In genomic region chr6:166861304-166861703, GRCh38 we compare ENCODE assay signal across 23 cellular contexts.
A peak's percentile ranks its signal among the peaks of the same experiment; 100 is the strongest.
DNase-seq lines count a peak whose midpoint lies in the region; TF ChIP-seq lines count a peak whose summit lies in the region.
"Had no signal": no experiment of that assay in that cellular context is flagged by ENCODE, and none has a peak within 500 bp of the region (broad histone marks: within the 10 kb centered on the region; RNA-seq: fewer than 3 reads in every experiment).

No MANE protein-coding gene starts in this region.

- H3F3A ChIP-seq in GM23248 (ENCODE audit: insufficient read depth) = no peaks in the 10 kb centered on the region

- intact Hi-C loops in dorsolateral prefrontal cortex (cut with DNase I) = loop anchor here in 1 of 2 donors (10.0 kb wide), 1 partner anchor 93 kb away; the partner anchor contains the start of gene RNASET2

- no peaks in the 10 kb centered on the region for H3K79me2 ChIP-seq in GM23248 (ENCODE audit: insufficient read depth)

- no peaks in the 10 kb centered on the region for H4K20me1 ChIP-seq in GM23248 (ENCODE audit: insufficient read depth)

- H3K4me3 ChIP-seq in BE2C (ENCODE audit: low read depth, low read length) (peak overlapping the region; percentile 82), HUES6 (ENCODE audit: low read depth, low read length) (peak overlapping the region; percentile 76), dorsolateral prefrontal cortex (peak overlapping the region; percentile 42 to 84 (median 71)), GM23248 (no peak overlapping the region)

- no peaks in the 10 kb centered on the region for H3K9me3 ChIP-seq in BE2C
- peaks cover 6% of the 10 kb centered on the region; the same call in 1 of the 2 replicates for H3K9me3 ChIP-seq in HUES6 (ENCODE audit: control insufficient read depth, insufficient read depth, low read depth, low read length)
- no peaks in the 10 kb centered on the region for H3K9me3 ChIP-seq in GM23248 (ENCODE audit: low read depth)
- H3K9me3 ChIP-seq: HAP-1, Peyer's patch, psoas muscle, tibial nerve had no signal

- no peaks in the 10 kb centered on the region; the same call in 1 of the 2 replicates for H3K4me1 ChIP-seq in BE2C
- peaks cover 7% of the 10 kb centered on the region; the same call in 1 of the 2 replicates for H3K4me1 ChIP-seq in HUES6 (ENCODE audit: control insufficient read depth, insufficient read depth, low read length)
- H3K4me1 ChIP-seq in GM23248 (ENCODE audit: insufficient read depth) = no peaks in the 10 kb centered on the region
- H3K4me1 ChIP-seq: psoas muscle had no signal

- H3K36me3 Mint-ChIP-seq in nephron (ENCODE audit: low read depth) = no peaks in the 10 kb centered on the region

- WGBS in GM23248 (ENCODE audit: low coverage in 1 of 2, low lambda C conversion rate in 2 of 2, missing lambda C conversion rate in 2 of 2), 2 experiments = 31 to 40% methylated on average over 5 of the region's 5 CpGs

- no peak for DNase-seq in BE2C
- DNase-seq in dorsolateral prefrontal cortex = no peak
- DNase-seq in foreskin melanocyte = no peak
- DNase-seq in iPS-NIHi11 (ENCODE audit: low spot score) = no peak
- no peak for DNase-seq in HuH-7.5 (ENCODE audit: low spot score)
- DNase-seq in GM23248 = no peak
- DNase-seq: brain microvascular endothelial cell; islet precursor cell; Kasumi-1; naive B cell; NCI-H1048; NCI-H2029 treated with DMSO at 0.1 percent for 48 hours; NCI-H446 treated with DMSO at 0.1 percent for 48 hours; Peyer's patch; psoas muscle; stimulated activated CD4-positive, alpha-beta T cell treated with anti-CD3 and anti-CD28 coated beads, Interleukin-4, amount 100 ng/mL, for 1 hour; stimulated activated naive CD8-positive, alpha-beta T cell treated with anti-CD3 and anti-CD28 coated beads, Interleukin-15, amount 100 ng/mL, for 72 hours had no signal

- peaks cover 6% of the 10 kb centered on the region for H3K4me1 Mint-ChIP-seq in nephron

- H3K9me2 ChIP-seq in GM23248 (ENCODE audit: insufficient read depth) = no peaks in the 10 kb centered on the region

- no peaks in the 10 kb centered on the region for H3K27me3 ChIP-seq in BE2C
- peaks cover 23% of the 10 kb centered on the region for H3K27me3 ChIP-seq in HUES6 (ENCODE audit: control insufficient read depth, insufficient read depth, low read length)
- H3K27me3 ChIP-seq in dorsolateral prefrontal cortex = peaks cover 0 to 18% (median 0%) of the 10 kb centered on the region in 45 donors
- H3K27me3 ChIP-seq in GM23248 (replicated peaks; ENCODE audit: insufficient read depth) = peaks cover 47% of the 10 kb centered on the region
- H3K27me3 ChIP-seq: Peyer's patch had no signal

- no peaks in the 10 kb centered on the region for H3K36me3 ChIP-seq in BE2C
- H3K36me3 ChIP-seq in HUES6 (ENCODE audit: control insufficient read depth, insufficient read depth, low read length) = no peaks in the 10 kb centered on the region
- no peaks in the 10 kb centered on the region for H3K36me3 ChIP-seq in GM23248 (ENCODE audit: low read depth)
- H3K36me3 ChIP-seq: brain microvascular endothelial cell, HAP-1, Peyer's patch, tibial nerve had no signal

- no peak overlapping the region for H2AFZ ChIP-seq in GM23248

- H3K9me3 Mint-ChIP-seq in nephron = no peaks in the 10 kb centered on the region
- H3K9me3 Mint-ChIP-seq: memory B cell; naive B cell; stimulated activated naive CD8-positive, alpha-beta T cell treated with anti-CD3 and anti-CD28 coated beads, Interleukin-15, amount 100 ng/mL, for 72 hours had no signal

- TF ChIP-seq CTCF in BE2C (IDR thresholded peaks at IDR 0.05; ENCODE audit: low read depth, low read length) = no peak
- no peak for TF ChIP-seq CTCF in dorsolateral prefrontal cortex (IDR thresholded peaks at IDR 0.05 in 54 of 56, conservative IDR thresholded peaks at IDR 0.05 in 2 of 56; ENCODE audit: low read depth in 1 of 56, partially characterized antibody in 56 of 56)
- TF ChIP-seq CTCF in nephron (IDR thresholded peaks at IDR 0.05; ENCODE audit: unreplicated experiment in 3 of 3) = no peak

- in situ Hi-C loops in GM23248 (cut with MboI) = no loop called here

- no peak overlapping the region for H3K27ac Mint-ChIP-seq in nephron
- H3K27ac Mint-ChIP-seq: memory B cell; stimulated activated naive CD8-positive, alpha-beta T cell treated with anti-CD3 and anti-CD28 coated beads, Interleukin-15, amount 100 ng/mL, for 72 hours had no signal

- peak overlapping the region in 2 of 3 experiments; percentile 90 to 93 for H3K4me3 Mint-ChIP-seq in nephron

- H3K4me2 ChIP-seq in GM23248 (ENCODE audit: unreplicated experiment) = no peak overlapping the region

- no peak overlapping the region for H3K9ac ChIP-seq in HUES6 (ENCODE audit: low read length)
- no peak overlapping the region for H3K9ac ChIP-seq in GM23248

- H3K27me3 Mint-ChIP-seq in nephron (ENCODE audit: low read depth) = peaks cover 37% of the 10 kb centered on the region

- H3K27ac ChIP-seq in HUES6 (ENCODE audit: low read depth, low read length) = no peak overlapping the region
- H3K27ac ChIP-seq in dorsolateral prefrontal cortex = peak overlapping the region in 20 of 59 donors; percentile 13 to 85 (median 74)
- no peak overlapping the region for H3K27ac ChIP-seq in GM23248
- H3K27ac ChIP-seq: brain microvascular endothelial cell, Peyer's patch, psoas muscle, skin epidermis, tibial nerve had no signal
